22 cellular contexts compared by ENCODE assay signal in genomic region chr11:35247863-35248262, GRCh38.
DNase-seq lines count a peak whose midpoint lies in the region; ATAC-seq and TF ChIP-seq lines count a peak whose summit lies in the region.
"Had no signal": no experiment of that assay in that cellular context is flagged by ENCODE, and none has a peak within 500 bp of the region (broad histone marks: within the 10 kb centered on the region; RNA-seq: fewer than 3 reads in every experiment).

No MANE protein-coding gene starts in this region.

- H3K4me3 ChIP-seq in gastroesophageal sphincter (no peak overlapping the region), stomach smooth muscle (ENCODE audit: low read length in 2 of 2) (no peak overlapping the region)
- H3K4me3 ChIP-seq: BLaER1 treated with 17β-estradiol and CSF1 and Interleukin-3, amounts not matched to agents 10 nM and 100 nM; lower lobe of right lung; ovary; tibial nerve had no signal

- H3K27ac Mint-ChIP-seq in activated CD8-positive, alpha-beta memory T cell treated with anti-CD3 and anti-CD28 coated beads, Interleukin-2, amount 10 ng/mL, durations not matched to agents 7 days and 5 days, result peak overlapping the region; percentile 56
- peak overlapping the region; percentile 67 for H3K27ac Mint-ChIP-seq in activated CD4-positive, alpha-beta memory T cell treated with anti-CD3 and anti-CD28 coated beads for 36 hours

- H3K4me1 ChIP-seq in gastroesophageal sphincter (peaks cover 9 to 24% (median 14%) of the 10 kb centered on the region in 3 donors), stomach smooth muscle (ENCODE audit: control insufficient read depth, insufficient read depth, low read length) (peaks cover 22% of the 10 kb centered on the region)
- H3K4me1 ChIP-seq: tibial nerve had no signal

- 80 to 82% methylated on average over 2 to 3 of the region's 3 CpGs for WGBS in gastroesophageal sphincter (ENCODE audit: low coverage in 1 of 2), 2 donors

- TF ChIP-seq CTCF in gastroesophageal sphincter (IDR thresholded peaks at IDR 0.05), result no peak

- H3K27me3 ChIP-seq in gastroesophageal sphincter (no peaks in the 10 kb centered on the region), stomach smooth muscle (ENCODE audit: control insufficient read depth in 1 of 2, insufficient read depth in 2 of 2, low read length in 2 of 2) (no peaks in the 10 kb centered on the region)
- H3K27me3 ChIP-seq: BLaER1 treated with 17β-estradiol and CSF1 and Interleukin-3, amounts not matched to agents 10 nM and 100 nM; ovary; tibial nerve had no signal

- no peaks in the 10 kb centered on the region for H3K9me3 ChIP-seq in gastroesophageal sphincter
- peaks cover 0 to 6% of the 10 kb centered on the region in 2 donors for H3K9me3 ChIP-seq in stomach smooth muscle (ENCODE audit: control insufficient read depth in 2 of 2, low read length in 2 of 2)
- H3K9me3 ChIP-seq: lower lobe of right lung, ovary, tibial nerve had no signal

- no peak for TF ChIP-seq EP300 in gastroesophageal sphincter (IDR thresholded peaks at IDR 0.05)

- H3K9me3 Mint-ChIP-seq in activated CD8-positive, alpha-beta memory T cell treated with anti-CD3 and anti-CD28 coated beads, Interleukin-2, amount 10 ng/mL, durations not matched to agents 7 days and 5 days (ENCODE audit: low read depth), result peaks cover 7% of the 10 kb centered on the region
- H3K9me3 Mint-ChIP-seq in activated CD4-positive, alpha-beta memory T cell treated with anti-CD3 and anti-CD28 coated beads for 36 hours, result peaks cover 11% of the 10 kb centered on the region

- peaks cover 8% of the 10 kb centered on the region for H3K36me3 Mint-ChIP-seq in activated CD8-positive, alpha-beta memory T cell treated with anti-CD3 and anti-CD28 coated beads, Interleukin-2, amount 10 ng/mL, durations not matched to agents 7 days and 5 days
- H3K36me3 Mint-ChIP-seq in activated CD4-positive, alpha-beta memory T cell treated with anti-CD3 and anti-CD28 coated beads for 36 hours, result peaks cover 1% of the 10 kb centered on the region

- no peak for TF ChIP-seq POLR2A in gastroesophageal sphincter (IDR thresholded peaks at IDR 0.05)

- intact Hi-C loops in activated CD4-positive, alpha-beta memory T cell treated with anti-CD3 and anti-CD28 coated beads for 36 hours (cut with micrococcal nuclease), result loop anchor here (5.0 kb wide), 1 partner anchor 661 kb away; no protein-coding TSS in a partner anchor

- peak; percentile 41 for DNase-seq in activated CD8-positive, alpha-beta memory T cell treated with anti-CD3 and anti-CD28 coated beads, Interleukin-2, amount 10 ng/mL, durations not matched to agents 7 days and 5 days
- no peak for DNase-seq in activated CD8-positive, alpha-beta memory T cell treated with anti-CD3 and anti-CD28 coated beads, Interleukin-2, amount 50 U/mL, for 48 hours
- DNase-seq in activated CD4-positive, alpha-beta memory T cell treated with anti-CD3 and anti-CD28 coated beads for 36 hours, result peak; percentile 22
- no peak for DNase-seq in ureter (ENCODE audit: low spot score)
- DNase-seq in foreskin melanocyte, result no peak
- DNase-seq: cortex of kidney; DMS53; erythroblast; GOT3; KG1; lower lobe of right lung; NCI-H1092; NCI-H524 treated with DMSO at 0.1 percent for 48 hours; ovary; SIG-M5; stimulated activated CD4-positive, alpha-beta T cell treated with anti-CD3 and anti-CD28 coated beads, Interleukin-4, amount 100 ng/mL, for 1 hour had no signal

- no peak overlapping the region for H3K9ac ChIP-seq in stomach smooth muscle (ENCODE audit: low read length in 2 of 2)
- H3K9ac ChIP-seq: BLaER1 treated with 17β-estradiol and CSF1 and Interleukin-3, amounts not matched to agents 10 nM and 100 nM had no signal

- H3K27ac ChIP-seq in gastroesophageal sphincter, result peak overlapping the region; percentile 20 to 82 (median 80)
- peak overlapping the region; percentile 84 for H3K27ac ChIP-seq in stomach smooth muscle (ENCODE audit: low read length)
- H3K27ac ChIP-seq: BLaER1 treated with 17β-estradiol and CSF1 and Interleukin-3, amounts not matched to agents 10 nM and 100 nM; lower lobe of right lung; ovary had no signal

- H3K4me1 Mint-ChIP-seq in activated CD8-positive, alpha-beta memory T cell treated with anti-CD3 and anti-CD28 coated beads, Interleukin-2, amount 10 ng/mL, durations not matched to agents 7 days and 5 days, result peaks cover 22% of the 10 kb centered on the region
- peaks cover 40% of the 10 kb centered on the region for H3K4me1 Mint-ChIP-seq in activated CD4-positive, alpha-beta memory T cell treated with anti-CD3 and anti-CD28 coated beads for 36 hours (ENCODE audit: low read depth)

- no peak overlapping the region for H3K4me3 Mint-ChIP-seq in activated CD8-positive, alpha-beta memory T cell treated with anti-CD3 and anti-CD28 coated beads, Interleukin-2, amount 10 ng/mL, durations not matched to agents 7 days and 5 days
- peak overlapping the region; percentile 10 for H3K4me3 Mint-ChIP-seq in activated CD4-positive, alpha-beta memory T cell treated with anti-CD3 and anti-CD28 coated beads for 36 hours
- H3K4me3 Mint-ChIP-seq: activated T-cell treated with anti-CD3 and anti-CD28 coated beads, Interleukin-2, amount 50 U/mL, for 4 hours had no signal

- CTCF ChIA-PET in activated CD8-positive, alpha-beta memory T cell treated with anti-CD3 and anti-CD28 coated beads, Interleukin-2, amount 10 ng/mL, durations not matched to agents 7 days and 5 days (lab: Charles Lee), result interaction anchor here (1.2 to 1.6 kb wide), 3 partner anchors 9 to 17 kb away, joined by 3 to 8 read pairs (median 5); no protein-coding TSS in a partner anchor
- CTCF ChIA-PET in activated CD4-positive, alpha-beta memory T cell treated with anti-CD3 and anti-CD28 coated beads for 36 hours (lab: Charles Lee), result interaction anchor here (2.6 kb wide), 1 partner anchor 10 kb away, joined by 14 read pairs; no protein-coding TSS in a partner anchor

- H3K36me3 ChIP-seq in gastroesophageal sphincter, result no peaks in the 10 kb centered on the region
- no peaks in the 10 kb centered on the region for H3K36me3 ChIP-seq in stomach smooth muscle (ENCODE audit: control insufficient read depth in 2 of 2, insufficient read depth in 2 of 2, low read length in 2 of 2)
- H3K36me3 ChIP-seq: BLaER1 treated with 17β-estradiol and CSF1 and Interleukin-3, amounts not matched to agents 10 nM and 100 nM; lower lobe of right lung; ovary; tibial nerve had no signal

- POLR2A ChIA-PET in activated CD4-positive, alpha-beta memory T cell treated with anti-CD3 and anti-CD28 coated beads for 36 hours (lab: Charles Lee), result no interaction called here

- H3K27me3 Mint-ChIP-seq in activated CD8-positive, alpha-beta memory T cell treated with anti-CD3 and anti-CD28 coated beads, Interleukin-2, amount 10 ng/mL, durations not matched to agents 7 days and 5 days, result peaks cover 3% of the 10 kb centered on the region
- H3K27me3 Mint-ChIP-seq in activated CD4-positive, alpha-beta memory T cell treated with anti-CD3 and anti-CD28 coated beads for 36 hours, result no peaks in the 10 kb centered on the region

- ATAC-seq in activated CD8-positive, alpha-beta memory T cell treated with anti-CD3 and anti-CD28 coated beads, Interleukin-2, amount 10 ng/mL, durations not matched to agents 7 days and 5 days, result peak; percentile 46
- ATAC-seq in gastroesophageal sphincter, result no peak
- ATAC-seq in HG02678 (IDR thresholded peaks at IDR 0.05; ENCODE audit: unreplicated experiment), result no peak

Comparison
In these comparisons a context has a peak if more than half of its experiments do, and no peak if none do; other contexts are left out.
1. DNase-seq: peak in activated CD8-positive, alpha-beta memory T cell treated with anti-CD3 and anti-CD28 coated beads, Interleukin-2, amount 10 ng/mL, durations not matched to agents 7 days and 5 days (single experiment) and activated CD4-positive, alpha-beta memory T cell treated with anti-CD3 and anti-CD28 coated beads for 36 hours (single experiment); none in activated CD8-positive, alpha-beta memory T cell treated with anti-CD3 and anti-CD28 coated beads, Interleukin-2, amount 50 U/mL, for 48 hours (single experiment), ureter (single experiment) and foreskin melanocyte (single experiment).